20 cellular contexts compared by ENCODE assay signal in the genomic region with DNA sequence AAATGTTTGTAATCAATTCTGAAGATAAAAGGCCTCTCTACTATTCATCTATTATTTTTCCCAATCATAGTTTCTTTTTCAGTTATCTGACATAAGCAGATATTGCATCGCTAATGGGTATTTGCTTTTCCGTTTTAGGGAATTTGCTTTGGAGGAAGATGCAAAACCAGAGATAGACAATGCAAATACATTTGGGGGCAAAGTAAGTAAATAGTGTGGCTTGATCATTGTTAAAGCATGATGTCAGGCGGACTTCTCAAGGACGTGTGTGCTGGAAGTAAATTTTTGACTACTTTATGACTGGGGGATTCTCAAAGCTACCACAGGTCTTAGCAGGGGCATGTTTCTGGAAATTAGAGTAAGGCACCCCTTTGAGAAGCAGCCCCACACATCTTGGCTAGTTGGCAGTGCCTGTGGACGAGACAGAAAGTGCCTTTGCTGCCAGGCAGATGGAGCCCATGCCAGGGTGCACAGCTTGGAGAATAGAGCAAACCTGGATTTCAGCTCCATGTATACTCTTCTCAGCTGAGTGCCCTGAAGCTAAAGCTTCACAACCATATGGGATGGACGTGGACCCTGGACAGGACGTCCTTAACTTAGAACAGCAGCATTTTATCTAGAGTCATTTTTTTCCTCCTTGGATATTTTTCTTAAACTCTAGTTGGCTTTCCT.
DNase-seq lines count a peak whose midpoint lies in the region; ATAC-seq, FAIRE-seq and TF ChIP-seq lines count a peak whose summit lies in the region.
"Had no signal": no experiment of that assay in that cellular context is flagged by ENCODE, and none has a peak within 500 bp of the region (broad histone marks: within the 10 kb centered on the region; RNA-seq: fewer than 3 reads in every experiment).

No MANE protein-coding gene starts in this region.

- peaks cover 21% of the 10 kb centered on the region for H3K4me1 ChIP-seq in HepG2 (ENCODE audit: insufficient read depth, low read length)
- no peaks in the 10 kb centered on the region for H3K4me1 ChIP-seq in right lobe of liver

- H3K27ac ChIP-seq in HepG2 (ENCODE audit: extremely low read length, insufficient read depth, low read length) (peak overlapping the region; percentile 42), right lobe of liver (no peak overlapping the region)

- TF ChIP-seq EP300 in HepG2 (IDR thresholded peaks at IDR 0.05; ENCODE audit: low read depth in 2 of 2, low read length in 2 of 2) (peak in 1 of 2 experiments; percentile 83; a peak in 2 of 4 replicates), HepG2 (CRISPR knock-in tag; IDR thresholded peaks at IDR 0.05; ENCODE audit: borderline replicate concordance) (no peak; the same call in 1 of the 2 replicates)

- no peak overlapping the region for H3K4me3 Mint-ChIP-seq in nephron
- H3K4me3 Mint-ChIP-seq in activated T-helper 17 cell treated with anti-CD3 and anti-CD28 coated beads, Interleukin-2, amount 50 U/mL, for 72 hours: no peak overlapping the region
- H3K4me3 Mint-ChIP-seq: CD4-positive, CD25-positive, alpha-beta regulatory T cell; HFFc6 had no signal

- peaks cover 3% of the 10 kb centered on the region for H3K36me3 Mint-ChIP-seq in nephron (ENCODE audit: low read depth)
- peaks cover 10% of the 10 kb centered on the region for H3K36me3 Mint-ChIP-seq in activated T-helper 17 cell treated with anti-CD3 and anti-CD28 coated beads, Interleukin-2, amount 50 U/mL, for 72 hours (ENCODE audit: low read depth)

- POLR2A ChIA-PET in HepG2 (lab: Yijun Ruan, JAX): no interaction called here

- H3K9ac ChIP-seq in HepG2 (ENCODE audit: insufficient read depth, low read depth, low read length): no peak overlapping the region
- H3K9ac ChIP-seq: BLaER1 treated with 17β-estradiol and CSF1 and Interleukin-3, amounts not matched to agents 10 nM and 100 nM had no signal

- H3K27me3 Mint-ChIP-seq in nephron (ENCODE audit: low read depth): no peaks in the 10 kb centered on the region
- no peaks in the 10 kb centered on the region for H3K27me3 Mint-ChIP-seq in activated T-helper 17 cell treated with anti-CD3 and anti-CD28 coated beads, Interleukin-2, amount 50 U/mL, for 72 hours

- intact Hi-C loops in HepG2 (cut with micrococcal nuclease; ENCODE audit: unreplicated experiment) (no loop called here), right lobe of liver (cut with DNase I) (no loop called here)

- peak; percentile 84 for DNase-seq in HepG2 (ENCODE audit: low spot score)
- no peak for DNase-seq in right lobe of liver
- peak; percentile 95 for DNase-seq in cerebellar cortex (ENCODE audit: low spot score)
- DNase-seq in COLO668 (lab: John Stamatoyannopoulos, UW; ENCODE audit: unreplicated experiment): no peak
- DNase-seq: 8988T; AML-193; Calu3; CD4-positive, CD25-positive, alpha-beta regulatory T cell; DMS 273 treated with DMSO at 0.1 percent for 48 hours; DMS79; HCEC 1CT; HFFc6 had no signal

- BruUV-seq in HepG2 (replicated peaks; lab: Mats Ljungman, UMichigan): no TSS peak

- TF ChIP-seq POLR2A in HepG2 (IDR thresholded peaks at IDR 0.05; ENCODE audit: insufficient read depth in 1 of 2, low read depth in 2 of 2, low read length in 2 of 2) (no peak), right lobe of liver (IDR thresholded peaks at IDR 0.05) (no peak)

- peak; percentile 71 for FAIRE-seq in HepG2 (lab: Jason Lieb, UNC)
- FAIRE-seq: G401.6, GM12891, GM19239, H1 had no signal

- no peak for TF ChIP-seq RAD21 in HepG2 (CRISPR knock-in tag; IDR thresholded peaks at IDR 0.05)

- H2AFZ ChIP-seq in HepG2 (ENCODE audit: low read length): no peak overlapping the region

- H3K9me3 Mint-ChIP-seq in nephron: no peaks in the 10 kb centered on the region
- H3K9me3 Mint-ChIP-seq in activated T-helper 17 cell treated with anti-CD3 and anti-CD28 coated beads, Interleukin-2, amount 50 U/mL, for 72 hours: no peaks in the 10 kb centered on the region
- H3K9me3 Mint-ChIP-seq: HFFc6 had no signal

- ATAC-seq in HepG2 (peak; percentile 95), right lobe of liver (no peak), GM21390 (IDR thresholded peaks at IDR 0.05; ENCODE audit: unreplicated experiment) (no peak)
- ATAC-seq in activated T-helper 17 cell treated with anti-CD3 and anti-CD28 coated beads, Interleukin-2, amount 50 U/mL, for 72 hours (replicated peaks): no peak

- peak overlapping the region in 2 of 3 experiments; percentile 35 to 69 for H3K27ac Mint-ChIP-seq in nephron
- no peak overlapping the region for H3K27ac Mint-ChIP-seq in activated T-helper 17 cell treated with anti-CD3 and anti-CD28 coated beads, Interleukin-2, amount 50 U/mL, for 72 hours
- H3K27ac Mint-ChIP-seq: CD4-positive, CD25-positive, alpha-beta regulatory T cell; HFFc6 had no signal

- in situ Hi-C loops in HepG2 (cut with HindIII; ENCODE audit: extremely low pct_ligation_motif_present, low pct_unique_long_range_greater_than_20kb): no loop called here

- H3K4me3 ChIP-seq in HepG2 (replicated peaks in 1 of 3; ENCODE audit: insufficient read depth in 1 of 3, low read depth in 2 of 3, low read length in 3 of 3): no peak overlapping the region
- H3K4me3 ChIP-seq in right lobe of liver: no peak overlapping the region
- H3K4me3 ChIP-seq: BLaER1 treated with 17β-estradiol and CSF1 and Interleukin-3, amounts not matched to agents 10 nM and 100 nM had no signal

- no peaks in the 10 kb centered on the region for H3K79me2 ChIP-seq in HepG2 (ENCODE audit: insufficient read depth, low read length)

- H3K36me3 ChIP-seq in HepG2 (replicated peaks in 1 of 2; ENCODE audit: control insufficient read depth in 1 of 2, insufficient read depth in 2 of 2, low read length in 2 of 2) (no peaks in the 10 kb centered on the region), right lobe of liver (no peaks in the 10 kb centered on the region)

- no peaks in the 10 kb centered on the region for H4K20me1 ChIP-seq in HepG2 (ENCODE audit: insufficient read depth, low read length)
- H4K20me1 ChIP-seq: BLaER1 treated with 17β-estradiol and CSF1 and Interleukin-3, amounts not matched to agents 10 nM and 100 nM had no signal

- H3K27me3 ChIP-seq in HepG2 (ENCODE audit: control insufficient read depth in 1 of 2, insufficient read depth in 2 of 2, low read length in 2 of 2) (no peaks in the 10 kb centered on the region), right lobe of liver (no peaks in the 10 kb centered on the region)
- H3K27me3 ChIP-seq: BLaER1 treated with 17β-estradiol and CSF1 and Interleukin-3, amounts not matched to agents 10 nM and 100 nM had no signal

- peak overlapping the region; percentile 39 for H3K4me2 ChIP-seq in HepG2 (ENCODE audit: low read depth, low read length)

- WGBS in HepG2 (ENCODE audit: low lambda C conversion rate): 10% methylated on average over 7 of the region's 7 CpGs
- WGBS in right lobe of liver (ENCODE audit: insufficient coverage, low coverage, low lambda C conversion rate, missing lambda C conversion rate): 32% methylated on average over 7 of the region's 7 CpGs

- CTCF ChIA-PET in HepG2 (lab: Yijun Ruan, JAX; ENCODE audit: low intra/inter-chr PET ratio, low total read pairs): no interaction called here

- H3K9me3 ChIP-seq in HepG2 (ENCODE audit: low read length): no peaks in the 10 kb centered on the region
- H3K9me3 ChIP-seq in right lobe of liver: no peaks in the 10 kb centered on the region
- H3K9me3 ChIP-seq: BLaER1 treated with 17β-estradiol and CSF1 and Interleukin-3, amounts not matched to agents 10 nM and 100 nM had no signal

- TF ChIP-seq CTCF in HepG2 (CRISPR knock-in tag; IDR thresholded peaks at IDR 0.05) (no peak), right lobe of liver (IDR thresholded peaks at IDR 0.05) (no peak), nephron (IDR thresholded peaks at IDR 0.05; ENCODE audit: unreplicated experiment in 3 of 3) (no peak)

- peaks cover 7% of the 10 kb centered on the region for H3K4me1 Mint-ChIP-seq in nephron
- H3K4me1 Mint-ChIP-seq in activated T-helper 17 cell treated with anti-CD3 and anti-CD28 coated beads, Interleukin-2, amount 50 U/mL, for 72 hours: no peaks in the 10 kb centered on the region
- H3K4me1 Mint-ChIP-seq: CD4-positive, CD25-positive, alpha-beta regulatory T cell had no signal

TF ChIP-seq in HepG2, 621 proteins besides CTCF, POLR2A, EP300 and RAD21 (continues in another document):
- peak; percentile 65; the same call in 1 of the 2 replicates for TF ChIP-seq BCL6 (CRISPR knock-in tag; IDR thresholded peaks at IDR 0.05)
- peak; percentile 52; the same call in 1 of the 2 replicates for TF ChIP-seq JUNB (CRISPR knock-in tag; IDR thresholded peaks at IDR 0.05; ENCODE audit: borderline replicate concordance)
- no peak for TF ChIP-seq CHD4 (IDR thresholded peaks at IDR 0.05; ENCODE audit: borderline replicate concordance, low read length)
- TF ChIP-seq LCORL (IDR thresholded peaks at IDR 0.05): peak; percentile 84
- TF ChIP-seq LCORL (CRISPR knock-in tag; IDR thresholded peaks at IDR 0.05): no peak
- 0 out of 2 replicates have a peak, but pooled peaks have one; percentile 37 for TF ChIP-seq DPF2 (CRISPR knock-in tag; IDR thresholded peaks at IDR 0.05; ENCODE audit: borderline replicate concordance, low read depth)
- TF ChIP-seq HHEX (CRISPR knock-in tag; IDR thresholded peaks at IDR 0.05): 0 out of 2 replicates have a peak, but pooled peaks have one; percentile 9
- 0 out of 2 replicates have a peak, but pooled peaks have one; percentile 15 for TF ChIP-seq MED1 (CRISPR knock-in tag; IDR thresholded peaks at IDR 0.05)
- TF ChIP-seq KDM6A (CRISPR knock-in tag; IDR thresholded peaks at IDR 0.05; ENCODE audit: low read depth): no peak
- TF ChIP-seq HNF4A (CRISPR knock-in tag; IDR thresholded peaks at IDR 0.05): peak; percentile 27
- TF ChIP-seq TBX3 (IDR thresholded peaks at IDR 0.05; ENCODE audit: borderline replicate concordance): peak; percentile 56; the same call in 1 of the 2 replicates
- TF ChIP-seq FOXA1 (IDR thresholded peaks at IDR 0.05): peak; percentile 63
- peak; percentile 89 for TF ChIP-seq FOXA1 (CRISPR knock-in tag; IDR thresholded peaks at IDR 0.05)
- no peak for TF ChIP-seq SP5 (CRISPR knock-in tag; IDR thresholded peaks at IDR 0.05; ENCODE audit: borderline replicate concordance, low read depth)
- TF ChIP-seq ZSCAN20 (CRISPR knock-in tag; IDR thresholded peaks at IDR 0.05; ENCODE audit: borderline replicate concordance): no peak
- no peak for TF ChIP-seq JARID2 (CRISPR knock-in tag; IDR thresholded peaks at IDR 0.05; ENCODE audit: insufficient replicate concordance)
- TF ChIP-seq HMG20A (CRISPR knock-in tag; IDR thresholded peaks at IDR 0.05; ENCODE audit: borderline replicate concordance): peak; percentile 78; the same call in 1 of the 2 replicates
- TF ChIP-seq ZNF790 (CRISPR knock-in tag; IDR thresholded peaks at IDR 0.05; ENCODE audit: borderline replicate concordance): no peak
- 0 out of 2 replicates have a peak, but pooled peaks have one; percentile 56 for TF ChIP-seq RCOR2 (CRISPR knock-in tag; IDR thresholded peaks at IDR 0.05)
- no peak for TF ChIP-seq YEATS2 (CRISPR knock-in tag; IDR thresholded peaks at IDR 0.05; ENCODE audit: borderline replicate concordance)
- no peak for TF ChIP-seq MEIS1 (CRISPR knock-in tag; IDR thresholded peaks at IDR 0.05; ENCODE audit: borderline replicate concordance)

Comparison
In these comparisons a context has a peak if more than half of its experiments do, and no peak if none do; other contexts are left out.
1. DNase-seq: peak in HepG2 (single experiment) and cerebellar cortex (single experiment); none in right lobe of liver (0 of 3) and COLO668 (single experiment).